Comparison of ENCODE assay signal across 32 cellular contexts in genomic region chr5:163579729-163580128, GRCh38.
"Had no signal": no experiment of that assay in that cellular context is flagged by ENCODE, and none has a peak within 500 bp of the region (broad histone marks: within the 10 kb centered on the region; RNA-seq: fewer than 3 reads in every experiment).

No MANE protein-coding gene starts in this region.

- FAIRE-seq: bronchial epithelial cell, TTC549 had no signal

- H3K36me3 ChIP-seq: ascending aorta, cardiac muscle cell, colonic mucosa, WERI-Rb-1 had no signal

- H3K4me1 ChIP-seq: ascending aorta had no signal

- H3K27ac ChIP-seq: ascending aorta, cardiac muscle cell, colonic mucosa, WERI-Rb-1 had no signal

- H3K4me3 ChIP-seq: ascending aorta, cardiac muscle cell, colonic mucosa had no signal

- ATAC-seq: activated CD4-positive, alpha-beta T cell treated with anti-CD3 and anti-CD28 coated beads for 36 hours; activated CD4-positive, CD25-positive, alpha-beta regulatory T cell treated with anti-CD3 and anti-CD28 coated beads, Interleukin-2, amount 50 U/mL, for 24 hours; activated CD8-positive, alpha-beta memory T cell treated with anti-CD3 and anti-CD28 coated beads, Interleukin-2, amount 10 ng/mL, durations not matched to agents 7 days and 5 days; activated CD8-positive, alpha-beta T cell treated with anti-CD3 and anti-CD28 coated beads, Interleukin-2, amount 10 ng/mL, durations not matched to agents 7 days and 5 days; activated naive CD8-positive, alpha-beta T cell treated with anti-CD3 and anti-CD28 coated beads, Interleukin-2, amount 50 U/mL, for 24 hours had no signal

- H3K9me3 ChIP-seq: ascending aorta, colonic mucosa had no signal

- H3K27me3 ChIP-seq: ascending aorta, cardiac muscle cell, colonic mucosa had no signal

- DNase-seq: activated CD4-positive, alpha-beta memory T cell treated with anti-CD3 and anti-CD28 coated beads, Interleukin-2, amount 10 ng/mL, durations not matched to agents 7 days and 5 days; activated CD4-positive, alpha-beta T cell treated with anti-CD3 and anti-CD28 coated beads for 1 hour; activated CD4-positive, alpha-beta T cell treated with anti-CD3 and anti-CD28 coated beads for 36 hours; activated CD4-positive, alpha-beta T cell treated with anti-CD3 and anti-CD28 coated beads for 48 hours; activated CD4-positive, alpha-beta T cell treated with anti-CD3 and anti-CD28 coated beads, Interleukin-2, amount 10 ng/mL, durations not matched to agents 7 days and 5 days; activated CD4-positive, alpha-beta T cell treated with anti-CD3 and anti-CD28 coated beads, Interleukin-2, amount 50 U/mL, for 48 hours; activated CD4-positive, CD25-positive, alpha-beta regulatory T cell; activated CD8-positive, alpha-beta memory T cell treated with anti-CD3 and anti-CD28 coated beads for 24 hours; activated CD8-positive, alpha-beta memory T cell treated with anti-CD3 and anti-CD28 coated beads, Interleukin-2, amount 10 ng/mL, durations not matched to agents 7 days and 5 days; activated CD8-positive, alpha-beta memory T cell treated with anti-CD3 and anti-CD28 coated beads, Interleukin-2, amount 50 U/mL, for 48 hours; activated CD8-positive, alpha-beta T cell treated with anti-CD3 and anti-CD28 coated beads, Interleukin-2, amount 10 ng/mL, durations not matched to agents 7 days and 5 days; activated effector memory CD4-positive, alpha-beta T cell treated with Interleukin-2 at 50 U/mL for 16 hours; activated gamma-delta T cell; activated naive CD4-positive, alpha-beta T cell treated with anti-CD3 and anti-CD28 coated beads, Interleukin-2, amount 10 ng/mL, durations not matched to agents 7 days and 5 days; activated naive CD4-positive, alpha-beta T cell treated with Interleukin-2 at 50 U/mL for 16 hours; activated naive CD8-positive, alpha-beta T cell treated with anti-CD3 and anti-CD28 coated beads, Interleukin-2, amount 10 ng/mL, durations not matched to agents 7 days and 5 days; activated naive CD8-positive, alpha-beta T cell treated with anti-CD3 and anti-CD28 coated beads, Interleukin-2, amount 50 U/mL, for 24 hours; activated T-cell treated with anti-CD3 and anti-CD28 coated beads, Interleukin-2, amount 50 U/mL, for 24 hours; activated T-cell treated with anti-CD3 and anti-CD28 coated beads, Interleukin-2, amount 50 U/mL, for 48 hours; amygdala; anterior cingulate cortex; caudate nucleus; cerebellar nuclear complex; colonic mucosa; T-helper 2 cell; T-helper 9 cell; WERI-Rb-1 had no signal
